In genomic region chr3:105598047-105598796, GRCh38 we compare ENCODE assay signal across 13 cellular contexts.
DNase-seq lines count a peak whose midpoint lies in the region; ATAC-seq, FAIRE-seq and TF ChIP-seq lines count a peak whose summit lies in the region.
"Had no signal": no experiment of that assay in that cellular context is flagged by ENCODE, and none has a peak within 500 bp of the region (broad histone marks: within the 10 kb centered on the region; RNA-seq: fewer than 3 reads in every experiment).

No MANE protein-coding gene starts in this region.

- no peak overlapping the region for H3K4me3 Mint-ChIP-seq in T-helper 17 cell
- H3K4me3 Mint-ChIP-seq in stimulated activated naive B cell treated with anti-CD40 and anti-IgM and Interleukin-4, amounts not matched to agents 10 μg/mL and 1 μg/mL and 100 μg/mL, for 72 hours, result no peak overlapping the region
- H3K4me3 Mint-ChIP-seq in CD8-positive, alpha-beta memory T cell, result no peak overlapping the region

- intact Hi-C loops in left ventricle myocardium inferior (cut with micrococcal nuclease), result no loop called here

- no peaks in the 10 kb centered on the region for H3K27me3 ChIP-seq in CD8-positive, alpha-beta memory T cell (ENCODE audit: insufficient read depth, low read length, poor library complexity, severe bottlenecking)
- no peaks in the 10 kb centered on the region for H3K27me3 ChIP-seq in left ventricle myocardium inferior (ENCODE audit: low read depth)
- H3K27me3 ChIP-seq: BLaER1 treated with 17β-estradiol and CSF1 and Interleukin-3, amounts not matched to agents 10 nM and 100 nM; body of pancreas had no signal

- no peaks in the 10 kb centered on the region for H3K36me3 Mint-ChIP-seq in T-helper 17 cell (ENCODE audit: low read depth)
- H3K36me3 Mint-ChIP-seq in stimulated activated naive B cell treated with anti-CD40 and anti-IgM and Interleukin-4, amounts not matched to agents 10 μg/mL and 1 μg/mL and 100 μg/mL, for 72 hours, result no peaks in the 10 kb centered on the region
- H3K36me3 Mint-ChIP-seq in CD8-positive, alpha-beta memory T cell, result no peaks in the 10 kb centered on the region

- no peak overlapping the region for H3K27ac ChIP-seq in CD8-positive, alpha-beta memory T cell (ENCODE audit: low read depth, low read length)
- H3K27ac ChIP-seq in left ventricle myocardium inferior (replicated peaks), result no peak overlapping the region
- H3K27ac ChIP-seq: BLaER1 treated with 17β-estradiol and CSF1 and Interleukin-3, amounts not matched to agents 10 nM and 100 nM; body of pancreas had no signal

- H3K27ac Mint-ChIP-seq in T-helper 17 cell, result no peak overlapping the region
- H3K27ac Mint-ChIP-seq in stimulated activated naive B cell treated with anti-CD40 and anti-IgM and Interleukin-4, amounts not matched to agents 10 μg/mL and 1 μg/mL and 100 μg/mL, for 72 hours, result no peak overlapping the region
- no peak overlapping the region for H3K27ac Mint-ChIP-seq in CD8-positive, alpha-beta memory T cell

- POLR2A ChIA-PET in CD8-positive, alpha-beta memory T cell (lab: Charles Lee), result no interaction called here

- DNase-seq in 8988T (peak; percentile 8), H54 (ENCODE audit: insufficient read length, low spot score) (peak; percentile 31), fibroblast of the conjunctiva (ENCODE audit: low read depth) (peak; percentile 69), T-helper 17 cell (no peak), left ventricle myocardium inferior (no peak)
- DNase-seq in stimulated activated naive B cell treated with anti-CD40 and anti-IgM and Interleukin-4, amounts not matched to agents 10 μg/mL and 1 μg/mL and 100 μg/mL, for 72 hours, result no peak
- no peak for DNase-seq in CD8-positive, alpha-beta memory T cell
- DNase-seq: body of pancreas; mucosa of descending colon; NCI-H345; stimulated activated naive CD8-positive, alpha-beta T cell treated with anti-CD3 and anti-CD28 coated beads, Interleukin-15, Interleukin-2, amounts not matched to agents 100 U/mL and 50 U/mL, for 24 hours had no signal

- peak; percentile 88 for ATAC-seq in SK-N-SH treated with all-trans-retinoic acid at 6 μM for 48 hours
- ATAC-seq in T-helper 17 cell, result no peak
- ATAC-seq in stimulated activated naive B cell treated with anti-CD40 and anti-IgM and Interleukin-4, amounts not matched to agents 10 μg/mL and 1 μg/mL and 100 μg/mL, for 72 hours (replicated peaks), result no peak
- ATAC-seq: body of pancreas; mucosa of descending colon; stimulated activated naive CD8-positive, alpha-beta T cell treated with anti-CD3 and anti-CD28 coated beads, Interleukin-15, Interleukin-2, amounts not matched to agents 100 U/mL and 50 U/mL, for 24 hours had no signal

- TF ChIP-seq POLR2A in H54 (IDR thresholded peaks at IDR 0.05; ENCODE audit: low read depth, low read length), result no peak

- no peak overlapping the region for H3K4me3 ChIP-seq in CD8-positive, alpha-beta memory T cell (ENCODE audit: low read length)
- no peak overlapping the region for H3K4me3 ChIP-seq in left ventricle myocardium inferior
- H3K4me3 ChIP-seq: BLaER1 treated with 17β-estradiol and CSF1 and Interleukin-3, amounts not matched to agents 10 nM and 100 nM; body of pancreas; mucosa of descending colon had no signal

- H3K4me1 Mint-ChIP-seq in T-helper 17 cell, result no peaks in the 10 kb centered on the region
- no peaks in the 10 kb centered on the region for H3K4me1 Mint-ChIP-seq in stimulated activated naive B cell treated with anti-CD40 and anti-IgM and Interleukin-4, amounts not matched to agents 10 μg/mL and 1 μg/mL and 100 μg/mL, for 72 hours
- H3K4me1 Mint-ChIP-seq in CD8-positive, alpha-beta memory T cell, result no peaks in the 10 kb centered on the region

- CTCF ChIA-PET in CD8-positive, alpha-beta memory T cell (lab: Charles Lee), result no interaction called here

- no peaks in the 10 kb centered on the region for H3K4me1 ChIP-seq in CD8-positive, alpha-beta memory T cell (ENCODE audit: insufficient read depth, low read length)
- no peaks in the 10 kb centered on the region for H3K4me1 ChIP-seq in left ventricle myocardium inferior
- H3K4me1 ChIP-seq: BLaER1 treated with 17β-estradiol and CSF1 and Interleukin-3, amounts not matched to agents 10 nM and 100 nM; body of pancreas had no signal

- H3K27me3 Mint-ChIP-seq in T-helper 17 cell, result no peaks in the 10 kb centered on the region
- peaks cover 0 to 7% of the 10 kb centered on the region in 2 donors for H3K27me3 Mint-ChIP-seq in stimulated activated naive B cell treated with anti-CD40 and anti-IgM and Interleukin-4, amounts not matched to agents 10 μg/mL and 1 μg/mL and 100 μg/mL, for 72 hours
- no peaks in the 10 kb centered on the region for H3K27me3 Mint-ChIP-seq in CD8-positive, alpha-beta memory T cell

- H3K9me3 Mint-ChIP-seq in stimulated activated naive B cell treated with anti-CD40 and anti-IgM and Interleukin-4, amounts not matched to agents 10 μg/mL and 1 μg/mL and 100 μg/mL, for 72 hours, result no peaks in the 10 kb centered on the region
- no peaks in the 10 kb centered on the region for H3K9me3 Mint-ChIP-seq in CD8-positive, alpha-beta memory T cell

- H3K9me3 ChIP-seq in T-helper 17 cell (ENCODE audit: control insufficient read depth, low read length, poor library complexity, severe bottlenecking) (no peaks in the 10 kb centered on the region), left ventricle myocardium inferior (replicated peaks) (no peaks in the 10 kb centered on the region)
- H3K9me3 ChIP-seq in CD8-positive, alpha-beta memory T cell (ENCODE audit: low read length), result no peaks in the 10 kb centered on the region
- H3K9me3 ChIP-seq: BLaER1 treated with 17β-estradiol and CSF1 and Interleukin-3, amounts not matched to agents 10 nM and 100 nM; body of pancreas; mucosa of descending colon had no signal

- peak; percentile 97 for FAIRE-seq in H54 (lab: Jason Lieb, UNC)

- no peaks in the 10 kb centered on the region for H3K36me3 ChIP-seq in CD8-positive, alpha-beta memory T cell (ENCODE audit: insufficient read depth, low read length)
- no peaks in the 10 kb centered on the region for H3K36me3 ChIP-seq in left ventricle myocardium inferior
- H3K36me3 ChIP-seq: BLaER1 treated with 17β-estradiol and CSF1 and Interleukin-3, amounts not matched to agents 10 nM and 100 nM had no signal

- TF ChIP-seq CTCF in left ventricle myocardium inferior (IDR thresholded peaks at IDR 0.05; ENCODE audit: borderline replicate concordance), result no peak

TF ChIP-seq in SK-N-SH treated with all-trans-retinoic acid at 6 μM for 48 hours, 23 proteins besides CTCF, POLR2A, EP300 and RAD21 (continues in another document):
- TF ChIP-seq OSR1 (CRISPR knock-in tag; IDR thresholded peaks at IDR 0.05) (0 out of 2 replicates have a peak, but pooled peaks have one; percentile 18), GLIS3 (CRISPR knock-in tag; IDR thresholded peaks at IDR 0.05) (no peak), ZNF565 (CRISPR knock-in tag; conservative IDR thresholded peaks at IDR 0.05; ENCODE audit: low read depth) (no peak), ISL1 (CRISPR knock-in tag; IDR thresholded peaks at IDR 0.05) (peak; percentile 45; the same call in 1 of the 2 replicates), ZNF8 (CRISPR knock-in tag; IDR thresholded peaks at IDR 0.05) (no peak), TCF4 (CRISPR knock-in tag; IDR thresholded peaks at IDR 0.05; ENCODE audit: borderline replicate concordance) (no peak), TSHZ2 (CRISPR knock-in tag; IDR thresholded peaks at IDR 0.05) (no peak), ESRRG (CRISPR knock-in tag; IDR thresholded peaks at IDR 0.05) (no peak), BACH2 (CRISPR knock-in tag; IDR thresholded peaks at IDR 0.05; ENCODE audit: borderline replicate concordance) (no peak), CSDC2 (CRISPR knock-in tag; IDR thresholded peaks at IDR 0.05) (no peak), TOX (CRISPR knock-in tag; IDR thresholded peaks at IDR 0.05; ENCODE audit: borderline replicate concordance) (0 out of 2 replicates have a peak, but pooled peaks have one; percentile 2), ZNF70 (CRISPR knock-in tag; IDR thresholded peaks at IDR 0.05) (no peak)
- TF ChIP-seq, protein P1, sequence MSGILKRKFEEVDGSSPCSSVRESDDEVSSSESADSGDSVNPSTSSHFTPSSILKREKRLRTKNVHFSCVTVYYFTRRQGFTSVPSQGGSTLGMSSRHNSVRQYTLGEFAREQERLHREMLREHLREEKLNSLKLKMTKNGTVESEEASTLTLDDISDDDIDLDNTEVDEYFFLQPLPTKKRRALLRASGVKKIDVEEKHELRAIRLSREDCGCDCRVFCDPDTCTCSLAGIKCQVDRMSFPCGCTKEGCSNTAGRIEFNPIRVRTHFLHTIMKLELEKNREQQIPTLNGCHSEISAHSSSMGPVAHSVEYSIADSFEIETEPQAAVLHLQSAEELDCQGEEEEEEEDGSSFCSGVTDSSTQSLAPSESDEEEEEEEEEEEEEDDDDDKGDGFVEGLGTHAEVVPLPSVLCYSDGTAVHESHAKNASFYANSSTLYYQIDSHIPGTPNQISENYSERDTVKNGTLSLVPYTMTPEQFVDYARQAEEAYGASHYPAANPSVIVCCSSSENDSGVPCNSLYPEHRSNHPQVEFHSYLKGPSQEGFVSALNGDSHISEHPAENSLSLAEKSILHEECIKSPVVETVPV (CRISPR knock-in tag; IDR thresholded peaks at IDR 0.05), result no peak

Comparison
In these comparisons a context has a peak if more than half of its experiments do, and no peak if none do; other contexts are left out.
1. DNase-seq: peak in 8988T (single experiment), H54 (single experiment) and fibroblast of the conjunctiva (single experiment); none in T-helper 17 cell (0 of 3), stimulated activated naive B cell treated with anti-CD40 and anti-IgM and Interleukin-4, amounts not matched to agents 10 μg/mL and 1 μg/mL and 100 μg/mL, for 72 hours (single experiment), CD8-positive, alpha-beta memory T cell (0 of 5) and left ventricle myocardium inferior (single experiment).